Comparison of ENCODE assay signal across 26 cellular contexts in genomic region chr13:113655358-113656014, GRCh38. TPM values are rescaled to one million over a fixed set of nuclear protein-coding genes. Genes with fewer than 3 reads are reported as not detected.
DNase-seq lines count a peak whose midpoint lies in the region; ATAC-seq and TF ChIP-seq lines count a peak whose summit lies in the region.
"Had no signal": no experiment of that assay in that cellular context is flagged by ENCODE, and none has a peak within 500 bp of the region (broad histone marks: within the 10 kb centered on the region; RNA-seq: fewer than 3 reads in every experiment).

No MANE protein-coding gene starts in this region.

- ATAC-seq in Right ventricle myocardium superior (ENCODE audit: poor library complexity) (no peak), heart right ventricle (no peak), upper lobe of right lung (no peak), GM18520 (IDR thresholded peaks at IDR 0.05; ENCODE audit: unreplicated experiment) (no peak)
- ATAC-seq: activated T-cell treated with anti-CD3 and anti-CD28 coated beads, Interleukin-2, amount 50 U/mL, for 4 hours; GM12878 had no signal

- H3K9me3 Mint-ChIP-seq in endodermal cell (peaks cover 7% of the 10 kb centered on the region), neural crest cell (no peaks in the 10 kb centered on the region)
- H3K9me3 Mint-ChIP-seq: activated naive CD8-positive, alpha-beta T cell treated with anti-CD3 and anti-CD28 coated beads for 36 hours; activated T-cell treated with anti-CD3 and anti-CD28 coated beads, Interleukin-2, amount 50 U/mL, for 4 hours had no signal

- POLR2A ChIA-PET in A673 (lab: Charles Lee; ENCODE audit: low non-redundant PET), result no interaction called here

- CTCF ChIA-PET in A673 (lab: Charles Lee), result no interaction called here

- H3K27ac Mint-ChIP-seq in endodermal cell (no peak overlapping the region), neural crest cell (ENCODE audit: unreplicated experiment) (peak overlapping the region; percentile 62)
- H3K27ac Mint-ChIP-seq: activated naive CD8-positive, alpha-beta T cell treated with anti-CD3 and anti-CD28 coated beads for 36 hours had no signal

- H3K4me3 ChIP-seq in heart right ventricle, result no peak overlapping the region
- H3K4me3 ChIP-seq in endodermal cell (ENCODE audit: low read length), result no peak overlapping the region
- H3K4me3 ChIP-seq in upper lobe of right lung, result no peak overlapping the region
- H3K4me3 ChIP-seq in A673 (ENCODE audit: low read depth, low read length, poor library complexity, severe bottlenecking), result no peak overlapping the region
- H3K4me3 ChIP-seq: GM12878, SJCRH30, tibial artery had no signal

- BruUV-seq in A673 (replicated peaks; lab: Mats Ljungman, UMichigan), result no TSS peak

- peaks cover 7% of the 10 kb centered on the region for H3K27me3 Mint-ChIP-seq in endodermal cell (ENCODE audit: insufficient read depth)
- H3K27me3 Mint-ChIP-seq in neural crest cell (ENCODE audit: low read depth), result no peaks in the 10 kb centered on the region
- H3K27me3 Mint-ChIP-seq: activated naive CD8-positive, alpha-beta T cell treated with anti-CD3 and anti-CD28 coated beads for 36 hours had no signal

- peaks cover 5% of the 10 kb centered on the region for H3K36me3 Mint-ChIP-seq in endodermal cell (ENCODE audit: low read depth)
- no peaks in the 10 kb centered on the region for H3K36me3 Mint-ChIP-seq in neural crest cell (ENCODE audit: low read depth)
- H3K36me3 Mint-ChIP-seq: activated naive CD8-positive, alpha-beta T cell treated with anti-CD3 and anti-CD28 coated beads for 36 hours had no signal

- TF ChIP-seq CTCF in heart right ventricle (IDR thresholded peaks at IDR 0.05) (no peak), endodermal cell (conservative IDR thresholded peaks at IDR 0.05) (no peak), neural crest cell (conservative IDR thresholded peaks at IDR 0.05) (no peak), upper lobe of right lung (IDR thresholded peaks at IDR 0.05) (no peak), A673 (conservative IDR thresholded peaks at IDR 0.05; ENCODE audit: low read depth, low read length) (no peak)

- H3K4me3 Mint-ChIP-seq in endodermal cell (no peak overlapping the region), neural crest cell (no peak overlapping the region)
- H3K4me3 Mint-ChIP-seq: activated naive CD8-positive, alpha-beta T cell treated with anti-CD3 and anti-CD28 coated beads for 36 hours; activated T-cell treated with anti-CD3 and anti-CD28 coated beads, Interleukin-2, amount 50 U/mL, for 4 hours had no signal

- WGBS in heart right ventricle, 2 donors, result 84 to 91% methylated on average over 15 of the region's 15 CpGs
- WGBS in endodermal cell (ENCODE audit: insufficient coverage in 1 of 2, insufficient read length in 1 of 2), 2 experiments, result 93 to 95% methylated on average over 15 of the region's 15 CpGs

- intact Hi-C loops in Right ventricle myocardium superior (cut with DNase I), result no loop called here
- intact Hi-C loops in heart right ventricle (cut with DNase I), result no loop called here
- intact Hi-C loops in upper lobe of right lung (cut with DNase I), result no loop called here
- intact Hi-C loops in A673 (cut with micrococcal nuclease; ENCODE audit: unreplicated experiment), result no loop called here

- H3K36me3 ChIP-seq in heart right ventricle (no peaks in the 10 kb centered on the region), endodermal cell (ENCODE audit: control insufficient read depth, insufficient read depth, low read length) (no peaks in the 10 kb centered on the region), upper lobe of right lung (no peaks in the 10 kb centered on the region), A673 (ENCODE audit: insufficient read depth, low read length, poor library complexity, severe bottlenecking) (no peaks in the 10 kb centered on the region)
- H3K36me3 ChIP-seq: SJCRH30, tibial artery had no signal

- H3K9ac ChIP-seq in endodermal cell (ENCODE audit: extremely low read depth, low read length, poor library complexity, severe bottlenecking), result no peak overlapping the region

- H3K27me3 ChIP-seq in heart right ventricle (peaks cover 0 to 4% (median 0%) of the 10 kb centered on the region in 7 donors), endodermal cell (ENCODE audit: control insufficient read depth, insufficient read depth, low read length, poor library complexity, severe bottlenecking) (no peaks in the 10 kb centered on the region), upper lobe of right lung (no peaks in the 10 kb centered on the region), A673 (replicated peaks; ENCODE audit: insufficient read depth, low read depth, low read length, poor library complexity) (no peaks in the 10 kb centered on the region)
- H3K27me3 ChIP-seq: SJCRH30 had no signal

- H3K27ac ChIP-seq in heart right ventricle, result no peak overlapping the region
- no peak overlapping the region for H3K27ac ChIP-seq in endodermal cell (ENCODE audit: low read depth, low read length)
- no peak overlapping the region for H3K27ac ChIP-seq in upper lobe of right lung
- no peak overlapping the region for H3K27ac ChIP-seq in A673 (ENCODE audit: low read depth, low read length, poor library complexity, severe bottlenecking)
- H3K27ac ChIP-seq: SJCRH30, tibial artery had no signal

- H3K9me3 ChIP-seq in heart right ventricle (peaks cover 0 to 3% (median 0%) of the 10 kb centered on the region in 11 donors), endodermal cell (ENCODE audit: control insufficient read depth, low read length) (no peaks in the 10 kb centered on the region), upper lobe of right lung (no peaks in the 10 kb centered on the region), A673 (ENCODE audit: low read depth, low read length, poor library complexity, severe bottlenecking) (no peaks in the 10 kb centered on the region)
- H3K9me3 ChIP-seq: SJCRH30 had no signal

- DNase-seq in Right ventricle myocardium superior, result peak; percentile 25
- DNase-seq in heart right ventricle, result no peak
- peak; percentile 40 for DNase-seq in endodermal cell
- DNase-seq in neural crest cell (ENCODE audit: low read depth, low spot score), result no peak
- DNase-seq in upper lobe of right lung, result peak; percentile 49
- no peak for DNase-seq in HPDE6-E6E7 (ENCODE audit: extremely low spot score)
- DNase-seq in A673 (ENCODE audit: low spot score), result no peak
- DNase-seq: activated CD4-positive, alpha-beta T cell treated with anti-CD3 and anti-CD28 coated beads, Interleukin-2, amount 50 U/mL, for 4 hours; activated naive CD8-positive, alpha-beta T cell treated with anti-CD3 and anti-CD28 coated beads for 36 hours; activated T-cell treated with anti-CD3 and anti-CD28 coated beads, Interleukin-2, amount 50 U/mL, for 4 hours; DMS53; NCI-H187 treated with DMSO at 0.1 percent for 48 hours; NCI-H2227 treated with DMSO at 0.1 percent for 48 hours; NCI-H748 treated with DMSO at 0.1 percent for 48 hours; stimulated activated CD4-positive, alpha-beta T cell treated with anti-CD3 and anti-CD28 coated beads, Interleukin-1b, Interleukin-23, amount 100 ng/mL, for 48 hours; stimulated activated naive CD4-positive, alpha-beta T cell treated with Interleukin-2 at 50 U/mL for 16 hours; T-helper 2 cell had no signal

- H3K4me1 ChIP-seq in heart right ventricle (no peaks in the 10 kb centered on the region), endodermal cell (ENCODE audit: control insufficient read depth, insufficient read depth, low read length) (no peaks in the 10 kb centered on the region), upper lobe of right lung (no peaks in the 10 kb centered on the region), A673 (ENCODE audit: insufficient read depth, low read length, poor library complexity, severe bottlenecking) (peaks cover 14% of the 10 kb centered on the region)
- H3K4me1 ChIP-seq: SJCRH30, tibial artery had no signal

- H3K4me1 Mint-ChIP-seq in endodermal cell (peaks cover 5% of the 10 kb centered on the region), neural crest cell (peaks cover 5% of the 10 kb centered on the region)

RNA-seq across cellular contexts. Expression of gene ATP4B, which starts 2.5 kb away (rescaled TPM):
- not detected for total RNA-seq in Right ventricle myocardium superior
- not detected for total RNA-seq in heart right ventricle
- under 1 TPM in 1 of 2 donors, not detected in 1; 0.01 TPM for polyA plus RNA-seq in heart right ventricle
- not detected for total RNA-seq in endodermal cell
- polyA plus RNA-seq in endodermal cell (2013, experiment 1 of 2), result not detected
- polyA plus RNA-seq in endodermal cell (2013, experiment 2 of 2), result not detected
- total RNA-seq in neural crest cell, result not detected in 2 replicates
- total RNA-seq in upper lobe of right lung, result not detected
- total RNA-seq in A673 (2021), result not detected in 2 replicates
- total RNA-seq: activated naive CD8-positive, alpha-beta T cell treated with anti-CD3 and anti-CD28 coated beads for 36 hours; activated T-cell treated with anti-CD3 and anti-CD28 coated beads, Interleukin-2, amount 50 U/mL, for 4 hours; GM12878; H1; HT-29; lung microvascular endothelial cell; OCI-LY7; osteocyte; SJCRH30 had no signal

RNA-seq across cellular contexts. Expression of gene GRK1, which starts 11.5 kb away (rescaled TPM):
- total RNA-seq in Right ventricle myocardium superior (0.13 TPM), heart right ventricle (under 1 TPM in 6 of 10 donors, not detected in 4; 0.09 to 0.79 (median 0.22) TPM), endodermal cell (1 to 10 TPM; 1.7 to 2.5 TPM), neural crest cell (0.77 and 1.5 TPM in 2 replicates), upper lobe of right lung (0.09 TPM), A673 (2021) (not detected in 2 replicates)
- polyA plus RNA-seq in heart right ventricle, result under 1 TPM; 0.01 to 0.22 TPM
- polyA plus RNA-seq in endodermal cell (2013, experiment 1 of 2), result 0.25 TPM
- polyA plus RNA-seq in endodermal cell (2013, experiment 2 of 2), result 0.17 TPM
- total RNA-seq: activated naive CD8-positive, alpha-beta T cell treated with anti-CD3 and anti-CD28 coated beads for 36 hours; H1; lung microvascular endothelial cell; OCI-LY7; osteocyte; SJCRH30 had no signal

Comparison
In these comparisons a context has a peak if more than half of its experiments do, and no peak if none do; other contexts are left out.
1. DNase-seq: peak in Right ventricle myocardium superior (single experiment), endodermal cell (single experiment) and upper lobe of right lung (single experiment); none in heart right ventricle (0 of 2), neural crest cell (single experiment), HPDE6-E6E7 (single experiment) and A673 (single experiment).